Comparison of ENCODE assay signal across 8 cellular contexts in genomic region chr1:1777950-1778826, GRCh38. TPM values are rescaled to one million over a fixed set of nuclear protein-coding genes. Genes with fewer than 3 reads are reported as not detected.
DNase-seq lines count a peak whose midpoint lies in the region; ATAC-seq, FAIRE-seq and TF ChIP-seq lines count a peak whose summit lies in the region.

NADK (minus strand) TSS chr1:1778470; CDS start chr1:1765406, 13,064 bp downstream.

- intact Hi-C loops in CD8-positive, alpha-beta T cell (cut with DNase I, micrococcal nuclease), result loop anchor here (1.0 to 10.0 kb wide), 3 partner anchors 113 to 617 kb away; partner anchors contain the start of genes GNB1 (in 2 of the 2), MORN1 (in 1 of the 2) and RER1 (in 1 of the 2)

- no peaks in the 10 kb centered on the region for H3K9me3 Mint-ChIP-seq in CD8-positive, alpha-beta T cell

- FAIRE-seq in frontal cortex (lab: Jason Lieb, UNC), result no peak

- H3K27ac ChIP-seq in CD8-positive, alpha-beta T cell (ENCODE audit: low read depth, low read length), result peak within 1 kb of the TSS; percentile 56
- peak within 1 kb of the TSS; percentile 99 for H3K27ac ChIP-seq in neutrophil

- H3K4me3 ChIP-seq in CD8-positive, alpha-beta T cell (ENCODE audit: low read depth, low read length), result peak within 1 kb of the TSS; percentile 64
- peak within 1 kb of the TSS; percentile 90 to 100 for H3K4me3 ChIP-seq in neutrophil (ENCODE audit: low read depth in 1 of 2, low read length in 1 of 2)

- CTCF ChIA-PET in CD8-positive, alpha-beta T cell (lab: Charles Lee), result interaction anchor here (1.0 to 2.7 kb wide), 2 partner anchors 9 to 129 kb away, joined by 3 to 24 read pairs; no protein-coding TSS in a partner anchor

- peaks cover 63% of the 10 kb centered on the region for H3K4me1 Mint-ChIP-seq in CD8-positive, alpha-beta T cell (ENCODE audit: low read depth)

- H3K9me3 ChIP-seq in CD8-positive, alpha-beta T cell (ENCODE audit: low read length), result no peaks in the 10 kb centered on the region
- H3K9me3 ChIP-seq in neutrophil, result no peaks in the 10 kb centered on the region

- peaks cover 4% of the 10 kb centered on the region for H3K36me3 Mint-ChIP-seq in CD8-positive, alpha-beta T cell

- H3K4me1 ChIP-seq in CD8-positive, alpha-beta T cell (ENCODE audit: insufficient read depth, low read length), result peaks cover 67% of the 10 kb centered on the region
- H3K4me1 ChIP-seq in neutrophil (ENCODE audit: control insufficient read depth in 1 of 2, insufficient read depth in 1 of 2, low read depth in 1 of 2, low read length in 1 of 2), result peaks cover 80 to 81% of the 10 kb centered on the region in 2 experiments

- no peaks in the 10 kb centered on the region for H3K27me3 ChIP-seq in CD8-positive, alpha-beta T cell (ENCODE audit: insufficient read depth, low read length)
- no peaks in the 10 kb centered on the region for H3K27me3 ChIP-seq in neutrophil

- no peak for TF ChIP-seq CTCF in CD8-positive, alpha-beta T cell (IDR thresholded peaks at IDR 0.05)
- no peak for TF ChIP-seq CTCF in neutrophil (IDR thresholded peaks at IDR 0.05)
- TF ChIP-seq CTCF in subcutaneous adipose tissue (IDR thresholded peaks at IDR 0.05; ENCODE audit: low read depth), result no peak

- H3K4me3 Mint-ChIP-seq in CD8-positive, alpha-beta T cell, result peak within 1 kb of the TSS; percentile 84

- peak; percentile 45 to 86 (median 64) for DNase-seq in CD8-positive, alpha-beta T cell
- peak; percentile 89 for DNase-seq in RPMI8226
- peak; percentile 59 for DNase-seq in activated gamma-delta T cell treated with Interleukin-2 at 50 U/mL for 16 hours
- peak; percentile 91 to 96 for DNase-seq in frontal cortex (ENCODE audit: low spot score in 2 of 2)

- peak within 1 kb of the TSS; percentile 93 for H3K27ac Mint-ChIP-seq in CD8-positive, alpha-beta T cell

- no peaks in the 10 kb centered on the region for H3K36me3 ChIP-seq in CD8-positive, alpha-beta T cell (ENCODE audit: insufficient read depth, low read length)
- H3K36me3 ChIP-seq in neutrophil, result peaks cover 37% of the 10 kb centered on the region

- POLR2A ChIA-PET in CD8-positive, alpha-beta T cell (lab: Charles Lee), result no interaction called here

- peak; percentile 54 for ATAC-seq in CD8-positive, alpha-beta T cell
- ATAC-seq in GM19324 (IDR thresholded peaks at IDR 0.05; ENCODE audit: low FRiP score, unreplicated experiment), result peak; percentile 58
- peak; percentile 28 for ATAC-seq in HG03460 (IDR thresholded peaks at IDR 0.05; ENCODE audit: unreplicated experiment)

- no peaks in the 10 kb centered on the region for H3K27me3 Mint-ChIP-seq in CD8-positive, alpha-beta T cell (ENCODE audit: low read depth)

RNA-seq across cellular contexts. Expression of gene NADK, which starts in this region (rescaled TPM):
- total RNA-seq in CD8-positive, alpha-beta T cell, result 10 to 100 TPM; 15.4 to 16.7 TPM
- 23.2 TPM for total RNA-seq in frontal cortex
- 100 to 1,000 TPM in 3 of 4 donors, 10 to 100 TPM in 1; 98.8 to 147 (median 111) TPM for total RNA-seq in subcutaneous adipose tissue

Comparison
In these comparisons a context has a peak if more than half of its experiments do, and no peak if none do; other contexts are left out.
1. Peak in every context shown above with its lines: DNase-seq, ATAC-seq, H3K4me3 ChIP-seq and H3K27ac ChIP-seq.